ENCODE assay signal across 14 cellular contexts in the genomic region with DNA sequence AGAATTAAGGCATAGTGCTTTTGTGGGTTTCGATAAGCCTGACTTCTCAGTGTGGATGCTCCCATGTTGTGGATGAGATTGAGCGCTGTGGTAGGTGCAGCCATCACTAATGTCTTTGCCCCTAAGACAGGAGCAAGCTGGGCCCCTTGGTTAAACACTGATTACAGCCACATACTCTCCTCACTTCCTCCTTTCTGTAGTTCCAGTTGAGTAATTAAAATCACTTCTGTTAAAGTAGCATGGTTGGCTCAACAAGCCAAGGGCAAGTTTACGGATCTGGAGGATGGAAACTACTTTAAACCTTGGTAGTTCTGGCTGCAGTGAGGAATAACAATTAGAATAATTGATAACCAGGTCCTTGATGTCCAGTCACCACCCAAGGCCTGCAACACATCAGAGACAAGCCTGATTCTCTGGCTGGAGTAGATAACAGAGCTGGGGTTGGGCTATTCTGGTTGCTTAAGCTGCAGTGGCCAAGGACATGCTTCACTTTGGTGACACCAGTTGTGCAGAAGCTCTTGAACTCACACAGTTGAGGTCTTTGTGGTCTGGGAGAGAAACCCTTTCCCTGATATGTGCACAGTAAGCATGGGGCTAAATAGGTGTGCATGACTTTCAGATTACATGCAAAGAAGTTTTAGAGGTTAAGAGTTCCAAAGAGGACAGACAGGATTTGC.
A peak's percentile ranks its signal among the peaks of the same experiment; 100 is the strongest.
DNase-seq lines count a peak whose midpoint lies in the region; ATAC-seq, FAIRE-seq and TF ChIP-seq lines count a peak whose summit lies in the region.
"Had no signal": no experiment of that assay in that cellular context is flagged by ENCODE, and none has a peak within 500 bp of the region (broad histone marks: within the 10 kb centered on the region; RNA-seq: fewer than 3 reads in every experiment).

No MANE protein-coding gene starts in this region.

- DNase-seq in GM18507 (ENCODE audit: extremely low spot score, insufficient read length, low read depth): no peak
- DNase-seq in OCI-M1 (lab: John Stamatoyannopoulos, UW): peak; percentile 39
- DNase-seq in stimulated activated CD4-positive, alpha-beta T cell treated with anti-CD3 and anti-CD28 coated beads, Interleukin-4, amount 100 ng/mL, for 4 hours: no peak
- DNase-seq in upper lobe of right lung: no peak
- DNase-seq in central memory CD4-positive, alpha-beta T cell: no peak
- DNase-seq in HepG2 (ENCODE audit: low spot score): no peak
- DNase-seq: CD8-positive, alpha-beta memory T cell; lower lobe of right lung; NCI-H1105 treated with DMSO at 0.1 percent for 48 hours; RPMI8226; tibial artery had no signal

- H3K36me3 ChIP-seq in upper lobe of right lung: no peaks in the 10 kb centered on the region
- no peaks in the 10 kb centered on the region for H3K36me3 ChIP-seq in HepG2 (replicated peaks in 1 of 2; ENCODE audit: control insufficient read depth in 1 of 2, insufficient read depth in 2 of 2, low read length in 2 of 2)
- H3K36me3 ChIP-seq: lower lobe of right lung, prostate gland, tibial artery had no signal

- H3K27me3 ChIP-seq in upper lobe of right lung (no peaks in the 10 kb centered on the region), HepG2 (ENCODE audit: control insufficient read depth in 1 of 2, insufficient read depth in 2 of 2, low read length in 2 of 2) (no peaks in the 10 kb centered on the region)
- H3K27me3 ChIP-seq: tibial artery had no signal

- TF ChIP-seq CTCF in upper lobe of right lung (IDR thresholded peaks at IDR 0.05) (no peak), HepG2 (CRISPR knock-in tag; IDR thresholded peaks at IDR 0.05) (no peak)

- no peaks in the 10 kb centered on the region for H3K9me3 ChIP-seq in upper lobe of right lung
- H3K9me3 ChIP-seq in HepG2 (ENCODE audit: low read length): no peaks in the 10 kb centered on the region
- H3K9me3 ChIP-seq: lower lobe of right lung, prostate gland, tibial artery had no signal

- no TSS peak for BruUV-seq in HepG2 (replicated peaks; lab: Mats Ljungman, UMichigan)

- ATAC-seq in GM21447 (IDR thresholded peaks at IDR 0.05; ENCODE audit: unreplicated experiment) (peak; percentile 54), HG03135 (IDR thresholded peaks at IDR 0.05; ENCODE audit: unreplicated experiment) (peak; percentile 51), upper lobe of right lung (no peak), HepG2 (no peak)
- ATAC-seq: lower lobe of right lung had no signal

- H3K4me1 ChIP-seq in upper lobe of right lung: no peaks in the 10 kb centered on the region
- H3K4me1 ChIP-seq in HepG2 (ENCODE audit: insufficient read depth, low read length): no peaks in the 10 kb centered on the region
- H3K4me1 ChIP-seq: lower lobe of right lung, prostate gland, tibial artery had no signal

- H3K27ac ChIP-seq in upper lobe of right lung (no peak overlapping the region), HepG2 (ENCODE audit: extremely low read length, insufficient read depth, low read length) (no peak overlapping the region)
- H3K27ac ChIP-seq: lower lobe of right lung, prostate gland, tibial artery had no signal

- TF ChIP-seq POLR2A in HepG2 (IDR thresholded peaks at IDR 0.05; ENCODE audit: insufficient read depth in 1 of 2, low read depth in 2 of 2, low read length in 2 of 2): no peak

- H3K4me2 ChIP-seq in HepG2 (ENCODE audit: low read depth, low read length): no peak overlapping the region

- CTCF ChIA-PET in HepG2 (lab: Yijun Ruan, JAX; ENCODE audit: low intra/inter-chr PET ratio, low total read pairs): no interaction called here

- H3K4me3 ChIP-seq in upper lobe of right lung (no peak overlapping the region), HepG2 (replicated peaks in 1 of 3; ENCODE audit: insufficient read depth in 1 of 3, low read depth in 2 of 3, low read length in 3 of 3) (no peak overlapping the region)
- H3K4me3 ChIP-seq: lower lobe of right lung, prostate gland, tibial artery had no signal

- no peaks in the 10 kb centered on the region for H3K79me2 ChIP-seq in HepG2 (ENCODE audit: insufficient read depth, low read length)

- FAIRE-seq in GM18507 (lab: Jason Lieb, UNC) (peak; percentile 68), HepG2 (lab: Jason Lieb, UNC) (no peak)

- no peak for TF ChIP-seq EP300 in HepG2 (IDR thresholded peaks at IDR 0.05; ENCODE audit: low read depth in 2 of 2, low read length in 2 of 2)
- TF ChIP-seq EP300 in HepG2 (CRISPR knock-in tag; IDR thresholded peaks at IDR 0.05; ENCODE audit: borderline replicate concordance): no peak

- no peak overlapping the region for H3K9ac ChIP-seq in HepG2 (ENCODE audit: insufficient read depth, low read depth, low read length)

- 2% methylated on average over 3 of the region's 3 CpGs for WGBS in HepG2 (ENCODE audit: low lambda C conversion rate)

- in situ Hi-C loops in HepG2 (cut with HindIII; ENCODE audit: extremely low pct_ligation_motif_present, low pct_unique_long_range_greater_than_20kb): no loop called here

- POLR2A ChIA-PET in HepG2 (lab: Yijun Ruan, JAX): no interaction called here

- H2AFZ ChIP-seq in HepG2 (ENCODE audit: low read length): no peak overlapping the region

- TF ChIP-seq RAD21 in HepG2 (CRISPR knock-in tag; IDR thresholded peaks at IDR 0.05): no peak

- intact Hi-C loops in upper lobe of right lung (cut with DNase I) (no loop called here), HepG2 (cut with micrococcal nuclease; ENCODE audit: unreplicated experiment) (no loop called here)

- H4K20me1 ChIP-seq in HepG2 (ENCODE audit: insufficient read depth, low read length): no peaks in the 10 kb centered on the region

TF ChIP-seq in HepG2, 621 proteins besides CTCF, POLR2A, EP300 and RAD21:
- TF ChIP-seq NFKBIZ (CRISPR knock-in tag; IDR thresholded peaks at IDR 0.05) (no peak), TBX2 (CRISPR knock-in tag; IDR thresholded peaks at IDR 0.05; ENCODE audit: borderline replicate concordance) (no peak), RBM22 (optimal IDR thresholded peaks at IDR 0.05; ENCODE audit: low read length) (no peak), ZSCAN12 (CRISPR knock-in tag; IDR thresholded peaks at IDR 0.05) (no peak), MAFG (CRISPR knock-in tag; IDR thresholded peaks at IDR 0.05) (no peak), ZNF557 (CRISPR knock-in tag; IDR thresholded peaks at IDR 0.05) (no peak), ZEB1 (IDR thresholded peaks at IDR 0.05; ENCODE audit: insufficient replicate concordance, low read depth) (no peak)
- TF ChIP-seq, protein P1, sequence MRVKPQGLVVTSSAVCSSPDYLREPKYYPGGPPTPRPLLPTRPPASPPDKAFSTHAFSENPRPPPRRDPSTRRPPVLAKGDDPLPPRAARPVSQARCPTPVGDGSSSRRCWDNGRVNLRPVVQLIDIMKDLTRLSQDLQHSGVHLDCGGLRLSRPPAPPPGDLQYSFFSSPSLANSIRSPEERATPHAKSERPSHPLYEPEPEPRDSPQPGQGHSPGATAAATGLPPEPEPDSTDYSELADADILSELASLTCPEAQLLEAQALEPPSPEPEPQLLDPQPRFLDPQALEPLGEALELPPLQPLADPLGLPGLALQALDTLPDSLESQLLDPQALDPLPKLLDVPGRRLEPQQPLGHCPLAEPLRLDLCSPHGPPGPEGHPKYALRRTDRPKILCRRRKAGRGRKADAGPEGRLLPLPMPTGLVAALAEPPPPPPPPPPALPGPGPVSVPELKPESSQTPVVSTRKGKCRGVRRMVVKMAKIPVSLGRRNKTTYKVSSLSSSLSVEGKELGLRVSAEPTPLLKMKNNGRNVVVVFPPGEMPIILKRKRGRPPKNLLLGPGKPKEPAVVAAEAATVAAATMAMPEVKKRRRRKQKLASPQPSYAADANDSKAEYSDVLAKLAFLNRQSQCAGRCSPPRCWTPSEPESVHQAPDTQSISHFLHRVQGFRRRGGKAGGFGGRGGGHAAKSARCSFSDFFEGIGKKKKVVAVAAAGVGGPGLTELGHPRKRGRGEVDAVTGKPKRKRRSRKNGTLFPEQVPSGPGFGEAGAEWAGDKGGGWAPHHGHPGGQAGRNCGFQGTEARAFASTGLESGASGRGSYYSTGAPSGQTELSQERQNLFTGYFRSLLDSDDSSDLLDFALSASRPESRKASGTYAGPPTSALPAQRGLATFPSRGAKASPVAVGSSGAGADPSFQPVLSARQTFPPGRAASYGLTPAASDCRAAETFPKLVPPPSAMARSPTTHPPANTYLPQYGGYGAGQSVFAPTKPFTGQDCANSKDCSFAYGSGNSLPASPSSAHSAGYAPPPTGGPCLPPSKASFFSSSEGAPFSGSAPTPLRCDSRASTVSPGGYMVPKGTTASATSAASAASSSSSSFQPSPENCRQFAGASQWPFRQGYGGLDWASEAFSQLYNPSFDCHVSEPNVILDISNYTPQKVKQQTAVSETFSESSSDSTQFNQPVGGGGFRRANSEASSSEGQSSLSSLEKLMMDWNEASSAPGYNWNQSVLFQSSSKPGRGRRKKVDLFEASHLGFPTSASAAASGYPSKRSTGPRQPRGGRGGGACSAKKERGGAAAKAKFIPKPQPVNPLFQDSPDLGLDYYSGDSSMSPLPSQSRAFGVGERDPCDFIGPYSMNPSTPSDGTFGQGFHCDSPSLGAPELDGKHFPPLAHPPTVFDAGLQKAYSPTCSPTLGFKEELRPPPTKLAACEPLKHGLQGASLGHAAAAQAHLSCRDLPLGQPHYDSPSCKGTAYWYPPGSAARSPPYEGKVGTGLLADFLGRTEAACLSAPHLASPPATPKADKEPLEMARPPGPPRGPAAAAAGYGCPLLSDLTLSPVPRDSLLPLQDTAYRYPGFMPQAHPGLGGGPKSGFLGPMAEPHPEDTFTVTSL (CRISPR knock-in tag; IDR thresholded peaks at IDR 0.05; ENCODE audit: borderline replicate concordance): no peak

Comparison
In these comparisons a context has a peak if more than half of its experiments do, and no peak if none do; other contexts are left out.
1. ATAC-seq: peak in GM21447 (single experiment) and HG03135 (single experiment); none in upper lobe of right lung (single experiment) and HepG2 (single experiment).